1 cellular context compared by ENCODE assay signal in genomic region chr17:76000755-76001521, GRCh38.
TF ChIP-seq lines count a peak whose summit lies in the region.

TSS of gene CDK3 (plus strand) at chr17:76000855. CDS start at chr17:76001426, 571 bp downstream.

TF ChIP-seq in HCT116, 20 proteins besides CTCF, POLR2A, EP300 and RAD21 (continued from another document):
- no peak for TF ChIP-seq SIN3A (IDR thresholded peaks at IDR 0.05; ENCODE audit: low read depth)
